ENCODE assay signal across 13 cellular contexts in genomic region chr2:104845552-104845931, GRCh38. TPM values are rescaled to one million over a fixed set of nuclear protein-coding genes. Genes with fewer than 3 reads are reported as not detected.
DNase-seq lines count a peak whose midpoint lies in the region; ATAC-seq and TF ChIP-seq lines count a peak whose summit lies in the region.
"Had no signal": no experiment of that assay in that cellular context is flagged by ENCODE, and none has a peak within 500 bp of the region (broad histone marks: within the 10 kb centered on the region; RNA-seq: fewer than 3 reads in every experiment).

No MANE protein-coding gene starts in this region.

- peaks cover 9% of the 10 kb centered on the region for H3K4me1 Mint-ChIP-seq in activated naive CD4-positive, alpha-beta T cell treated with anti-CD3 and anti-CD28 coated beads for 36 hours (ENCODE audit: low read depth)
- peaks cover 32% of the 10 kb centered on the region for H3K4me1 Mint-ChIP-seq in stimulated activated naive CD8-positive, alpha-beta T cell treated with anti-CD3 and anti-CD28 coated beads, Interleukin-15, amount 100 ng/mL, for 72 hours
- H3K4me1 Mint-ChIP-seq: central memory CD8-positive, alpha-beta T cell had no signal

- in situ Hi-C loops in astrocyte of the spinal cord (cut with HindIII; ENCODE audit: low sequenced_read_pairs), result no loop called here

- TF ChIP-seq CTCF in astrocyte of the spinal cord (IDR thresholded peaks at IDR 0.05; ENCODE audit: low read depth, low read length), result no peak

- peak overlapping the region; percentile 85 for H3K27ac ChIP-seq in layer of hippocampus (ENCODE audit: low read depth, low read length)
- H3K27ac ChIP-seq: esophagus squamous epithelium had no signal

- H3K27me3 ChIP-seq in layer of hippocampus (ENCODE audit: control insufficient read depth, insufficient read depth, low read length), result no peaks in the 10 kb centered on the region

- intact Hi-C loops in activated naive CD4-positive, alpha-beta T cell treated with anti-CD3 and anti-CD28 coated beads for 36 hours (cut with micrococcal nuclease), result loop anchor here (5.0 kb wide), 1 partner anchor 418 kb away; no protein-coding TSS in a partner anchor

- H3K4me3 Mint-ChIP-seq in activated naive CD4-positive, alpha-beta T cell treated with anti-CD3 and anti-CD28 coated beads for 36 hours, result peak overlapping the region; percentile 34
- peak overlapping the region; percentile 0 to 61 for H3K4me3 Mint-ChIP-seq in stimulated activated naive CD8-positive, alpha-beta T cell treated with anti-CD3 and anti-CD28 coated beads, Interleukin-15, amount 100 ng/mL, for 72 hours
- H3K4me3 Mint-ChIP-seq: activated T-cell treated with anti-CD3 and anti-CD28 coated beads, Interleukin-2, amount 50 U/mL, for 4 hours; central memory CD8-positive, alpha-beta T cell had no signal

- H3K9me3 Mint-ChIP-seq in activated naive CD4-positive, alpha-beta T cell treated with anti-CD3 and anti-CD28 coated beads for 36 hours, result no peaks in the 10 kb centered on the region
- H3K9me3 Mint-ChIP-seq in activated naive CD4-positive, alpha-beta T cell treated with anti-CD3 and anti-CD28 coated beads, Interleukin-2, amount 50 U/mL, for 72 hours, result no peaks in the 10 kb centered on the region
- H3K9me3 Mint-ChIP-seq in stimulated activated naive CD8-positive, alpha-beta T cell treated with anti-CD3 and anti-CD28 coated beads, Interleukin-15, amount 100 ng/mL, for 72 hours, result no peaks in the 10 kb centered on the region
- H3K9me3 Mint-ChIP-seq: activated T-cell treated with anti-CD3 and anti-CD28 coated beads, Interleukin-2, amount 50 U/mL, for 4 hours; central memory CD8-positive, alpha-beta T cell had no signal

- DNase-seq in activated naive CD4-positive, alpha-beta T cell treated with anti-CD3 and anti-CD28 coated beads for 36 hours, result no peak
- no peak for DNase-seq in activated naive CD4-positive, alpha-beta T cell treated with anti-CD3 and anti-CD28 coated beads, Interleukin-2, amount 50 U/mL, for 72 hours (ENCODE audit: low spot score in 2 of 2)
- peak; percentile 35 for DNase-seq in astrocyte of the spinal cord (ENCODE audit: low read depth, low spot score)
- DNase-seq in stimulated activated naive CD8-positive, alpha-beta T cell treated with anti-CD3 and anti-CD28 coated beads, Interleukin-15, amount 100 ng/mL, for 72 hours, result no peak
- DNase-seq: activated T-cell treated with anti-CD3 and anti-CD28 coated beads, Interleukin-2, amount 50 U/mL, for 4 hours; esophagus squamous epithelium; NCI-H1436 treated with DMSO at 0.1 percent for 48 hours had no signal

- H3K27me3 Mint-ChIP-seq in activated naive CD4-positive, alpha-beta T cell treated with anti-CD3 and anti-CD28 coated beads for 36 hours (ENCODE audit: low read depth), result peaks cover 78% of the 10 kb centered on the region
- H3K27me3 Mint-ChIP-seq in stimulated activated naive CD8-positive, alpha-beta T cell treated with anti-CD3 and anti-CD28 coated beads, Interleukin-15, amount 100 ng/mL, for 72 hours, result peaks cover 95% of the 10 kb centered on the region

- H3K4me3 ChIP-seq in astrocyte of the spinal cord (ENCODE audit: low read depth, low read length), result peak overlapping the region; percentile 47

- no peaks in the 10 kb centered on the region for H3K36me3 Mint-ChIP-seq in activated naive CD4-positive, alpha-beta T cell treated with anti-CD3 and anti-CD28 coated beads for 36 hours (ENCODE audit: low read depth)
- peaks cover 0 to 17% of the 10 kb centered on the region in 2 donors for H3K36me3 Mint-ChIP-seq in activated naive CD4-positive, alpha-beta T cell treated with anti-CD3 and anti-CD28 coated beads, Interleukin-2, amount 50 U/mL, for 72 hours

- ATAC-seq in activated naive CD4-positive, alpha-beta T cell treated with anti-CD3 and anti-CD28 coated beads, Interleukin-2, amount 50 U/mL, for 72 hours, result no peak
- ATAC-seq in stimulated activated naive CD8-positive, alpha-beta T cell treated with anti-CD3 and anti-CD28 coated beads, Interleukin-15, amount 100 ng/mL, for 72 hours, result no peak
- ATAC-seq in HG02763 (IDR thresholded peaks at IDR 0.05; ENCODE audit: unreplicated experiment), result no peak
- ATAC-seq in HG02571 (IDR thresholded peaks at IDR 0.05; ENCODE audit: unreplicated experiment), result no peak
- no peak for ATAC-seq in HG02981 (IDR thresholded peaks at IDR 0.05; ENCODE audit: unreplicated experiment)
- ATAC-seq: activated T-cell treated with anti-CD3 and anti-CD28 coated beads, Interleukin-2, amount 50 U/mL, for 4 hours had no signal

- H3K27ac Mint-ChIP-seq in activated naive CD4-positive, alpha-beta T cell treated with anti-CD3 and anti-CD28 coated beads for 36 hours, result no peak overlapping the region
- no peak overlapping the region for H3K27ac Mint-ChIP-seq in activated naive CD4-positive, alpha-beta T cell treated with anti-CD3 and anti-CD28 coated beads, Interleukin-2, amount 50 U/mL, for 72 hours
- peak overlapping the region in 1 of 2 donors; percentile 7 for H3K27ac Mint-ChIP-seq in stimulated activated naive CD8-positive, alpha-beta T cell treated with anti-CD3 and anti-CD28 coated beads, Interleukin-15, amount 100 ng/mL, for 72 hours

- CTCF ChIA-PET in activated naive CD4-positive, alpha-beta T cell treated with anti-CD3 and anti-CD28 coated beads for 36 hours (lab: Charles Lee), result no interaction called here

RNA-seq across cellular contexts. Expression of gene POU3F3, which starts 8.4 kb away (rescaled TPM):
- total RNA-seq in activated naive CD4-positive, alpha-beta T cell treated with anti-CD3 and anti-CD28 coated beads for 36 hours, result not detected
- not detected for total RNA-seq in activated naive CD4-positive, alpha-beta T cell treated with anti-CD3 and anti-CD28 coated beads, Interleukin-2, amount 50 U/mL, for 72 hours
- total RNA-seq: activated T-cell treated with anti-CD3 and anti-CD28 coated beads, Interleukin-2, amount 50 U/mL, for 4 hours; omental fat pad had no signal
